ENCODE assay signal across 15 cellular contexts in genomic region chr21:46509760-46510159, GRCh38. TPM values are rescaled to one million over a fixed set of nuclear protein-coding genes. Genes with fewer than 3 reads are reported as not detected.
DNase-seq lines count a peak whose midpoint lies in the region; ATAC-seq, FAIRE-seq and TF ChIP-seq lines count a peak whose summit lies in the region.
"Had no signal": no experiment of that assay in that cellular context is flagged by ENCODE, and none has a peak within 500 bp of the region (broad histone marks: within the 10 kb centered on the region; RNA-seq: fewer than 3 reads in every experiment).

No MANE protein-coding gene starts in this region.

- H3K4me2 ChIP-seq in A549 (peak overlapping the region; percentile 58; the same call in 2 of the 3 replicates), IMR-90 (ENCODE audit: low read depth, low read length) (no peak overlapping the region), mesendoderm (ENCODE audit: low read length) (no peak overlapping the region), neural progenitor cell (no peak overlapping the region)

- no peaks in the 10 kb centered on the region for H3K27me3 Mint-ChIP-seq in neural progenitor cell (ENCODE audit: insufficient read depth, low read depth)
- no peaks in the 10 kb centered on the region for H3K27me3 Mint-ChIP-seq in activated CD4-positive, alpha-beta T cell treated with anti-CD3 and anti-CD28 coated beads, Interleukin-2, amount 10 ng/mL, durations not matched to agents 24 days and 14 days
- H3K27me3 Mint-ChIP-seq: memory B cell had no signal

- TF ChIP-seq CTCF in A549 (IDR thresholded peaks at IDR 0.05) (no peak), IMR-90 (conservative IDR thresholded peaks at IDR 0.05; ENCODE audit: low read depth, low read length) (no peak), neural progenitor cell (IDR thresholded peaks at IDR 0.05) (no peak)

- peaks cover 27% of the 10 kb centered on the region for H3K36me3 ChIP-seq in IMR-90 (ENCODE audit: control insufficient read depth, insufficient read depth, low read length)
- peaks cover 3% of the 10 kb centered on the region for H3K36me3 ChIP-seq in mesendoderm (ENCODE audit: control insufficient read depth, insufficient read depth, low read length)
- H3K36me3 ChIP-seq in neural progenitor cell = peaks cover 8% of the 10 kb centered on the region

- H3K9me3 Mint-ChIP-seq in neural progenitor cell = peaks cover 5% of the 10 kb centered on the region
- no peaks in the 10 kb centered on the region for H3K9me3 Mint-ChIP-seq in activated CD4-positive, alpha-beta T cell treated with anti-CD3 and anti-CD28 coated beads, Interleukin-2, amount 10 ng/mL, durations not matched to agents 24 days and 14 days
- H3K9me3 Mint-ChIP-seq: memory B cell had no signal

- no peak overlapping the region for H3K14ac ChIP-seq in IMR-90 (replicated peaks; ENCODE audit: low read depth, low read length)

- H2AK5ac ChIP-seq in IMR-90 (ENCODE audit: low read depth, low read length) = no peak overlapping the region
- H2AK5ac ChIP-seq in mesendoderm (ENCODE audit: low read length) = no peak overlapping the region

- H4K91ac ChIP-seq in IMR-90 (ENCODE audit: insufficient read depth, low read depth, low read length) = no peak overlapping the region

- TF ChIP-seq POLR2A in A549 (IDR thresholded peaks at IDR 0.05; ENCODE audit: low read length) (no peak), IMR-90 (IDR thresholded peaks at IDR 0.05; ENCODE audit: low read depth, low read length) (no peak)

- no peak overlapping the region for H3K4ac ChIP-seq in IMR-90 (ENCODE audit: low read depth, low read length)
- no peak overlapping the region for H3K4ac ChIP-seq in mesendoderm (ENCODE audit: low read depth, low read length)

- dilution Hi-C loops in IMR-90 (cut with HindIII; ENCODE audit: low sequenced_read_pairs, unreplicated experiment) = no loop called here

- 8% methylated on average over 8 of the region's 8 CpGs for WGBS in A549 (ENCODE audit: missing lambda C conversion rate)
- WGBS in IMR-90 (ENCODE audit: extremely low coverage in 2 of 2, insufficient read length in 1 of 2), 2 experiments = 100% methylated on average over 1 of the region's 8 CpGs; no CpG with 5 or more reads in 1 of the 2 experiments
- WGBS in mesendoderm (ENCODE audit: extremely low coverage, insufficient coverage, low lambda C conversion rate) = no CpG with 5 or more reads among the region's 8 CpGs

- H2AFZ ChIP-seq in IMR-90 (replicated peaks; ENCODE audit: low read length, poor library complexity) (no peak overlapping the region), neural progenitor cell (replicated peaks) (no peak overlapping the region)

- no peak overlapping the region for H3K23ac ChIP-seq in IMR-90 (ENCODE audit: low read depth, low read length)
- H3K23ac ChIP-seq in mesendoderm (ENCODE audit: low read length) = no peak overlapping the region

- POLR2A ChIA-PET in A549 (lab: Yijun Ruan, JAX) = no interaction called here
- POLR2A ChIA-PET in IMR-90 (lab: Charles Lee; ENCODE audit: unreplicated experiment) = no interaction called here

- H2AK9ac ChIP-seq in IMR-90 (replicated peaks; ENCODE audit: low read depth, low read length, poor library complexity) = no peak overlapping the region

- H2BK15ac ChIP-seq in IMR-90 (ENCODE audit: low read depth, low read length) = no peak overlapping the region
- H2BK15ac ChIP-seq in mesendoderm (replicated peaks; ENCODE audit: low read depth) = no peak overlapping the region

- no peaks in the 10 kb centered on the region for H3K4me1 Mint-ChIP-seq in neural progenitor cell
- peaks cover 1% of the 10 kb centered on the region for H3K4me1 Mint-ChIP-seq in activated CD4-positive, alpha-beta T cell treated with anti-CD3 and anti-CD28 coated beads, Interleukin-2, amount 10 ng/mL, durations not matched to agents 24 days and 14 days
- H3K4me1 Mint-ChIP-seq: memory B cell had no signal

- no peak for TF ChIP-seq EP300 in A549 (IDR thresholded peaks at IDR 0.05)

- no peaks in the 10 kb centered on the region for H3K27me3 ChIP-seq in IMR-90 (ENCODE audit: control insufficient read depth, insufficient read depth, low read length)
- H3K27me3 ChIP-seq in mesendoderm (ENCODE audit: insufficient read depth, low read length, poor library complexity) = no peaks in the 10 kb centered on the region
- H3K27me3 ChIP-seq in neural progenitor cell = no peaks in the 10 kb centered on the region
- H3K27me3 ChIP-seq: cardiac muscle cell had no signal

- H3K4me3 Mint-ChIP-seq in neural progenitor cell = no peak overlapping the region
- no peak overlapping the region for H3K4me3 Mint-ChIP-seq in activated CD4-positive, alpha-beta T cell treated with anti-CD3 and anti-CD28 coated beads, Interleukin-2, amount 10 ng/mL, durations not matched to agents 24 days and 14 days
- H3K4me3 Mint-ChIP-seq: memory B cell had no signal

- no peak overlapping the region for H3K56ac ChIP-seq in IMR-90 (ENCODE audit: extremely low read depth, insufficient read depth, low read length)
- no peak overlapping the region for H3K56ac ChIP-seq in mesendoderm (ENCODE audit: low read length)

- no peak overlapping the region for H3K27ac Mint-ChIP-seq in neural progenitor cell
- no peak overlapping the region for H3K27ac Mint-ChIP-seq in activated CD4-positive, alpha-beta T cell treated with anti-CD3 and anti-CD28 coated beads, Interleukin-2, amount 10 ng/mL, durations not matched to agents 24 days and 14 days
- H3K27ac Mint-ChIP-seq: memory B cell had no signal

- H3K9me3 ChIP-seq in A549 (no peaks in the 10 kb centered on the region), IMR-90 (ENCODE audit: control insufficient read depth, insufficient read depth, low read length) (no peaks in the 10 kb centered on the region), neural progenitor cell (ENCODE audit: low read depth) (no peaks in the 10 kb centered on the region)
- H3K9me3 ChIP-seq: psoas muscle had no signal

- no peak overlapping the region for H2BK20ac ChIP-seq in IMR-90 (ENCODE audit: low read depth, low read length)

- no peaks in the 10 kb centered on the region for H4K20me1 ChIP-seq in IMR-90 (ENCODE audit: insufficient read depth, low read length)
- no peaks in the 10 kb centered on the region for H4K20me1 ChIP-seq in neural progenitor cell (ENCODE audit: low read depth)

- TF ChIP-seq RAD21 in A549 (conservative IDR thresholded peaks at IDR 0.05 in 1 of 2, IDR thresholded peaks at IDR 0.05 in 1 of 2) (no peak), IMR-90 (IDR thresholded peaks at IDR 0.05; ENCODE audit: low read length) (no peak)

- no peak overlapping the region for H3K18ac ChIP-seq in IMR-90 (ENCODE audit: low read depth, low read length)
- no peak overlapping the region for H3K18ac ChIP-seq in mesendoderm (ENCODE audit: low read length)

- no peak for FAIRE-seq in A549 (lab: Jason Lieb, UNC)

- in situ Hi-C loops in IMR-90 (cut with MboI; ENCODE audit: low sequenced_read_pairs) = no loop called here

- H3F3A ChIP-seq in neural progenitor cell (ENCODE audit: low read depth) = no peaks in the 10 kb centered on the region

- CTCF ChIA-PET in A549 (lab: Yijun Ruan, JAX) (interaction anchor here (1.8 kb wide), 1 partner anchor 11 kb away, joined by 5 read pairs; no protein-coding TSS in a partner anchor), IMR-90 (lab: Yijun Ruan, JAX) (no interaction called here)

- H4K5ac ChIP-seq in IMR-90 (ENCODE audit: low read depth, low read length) (no peak overlapping the region), mesendoderm (ENCODE audit: low read length) (no peak overlapping the region)

- no peak overlapping the region for H2BK120ac ChIP-seq in IMR-90 (ENCODE audit: low read depth, low read length)
- H2BK120ac ChIP-seq in mesendoderm (ENCODE audit: low read depth, low read length) = no peak overlapping the region

- H3K27ac ChIP-seq in A549 = no peak overlapping the region; a peak in 1 of 6 replicates
- no peak overlapping the region for H3K27ac ChIP-seq in IMR-90 (ENCODE audit: insufficient read depth, low read length)
- no peak overlapping the region for H3K27ac ChIP-seq in mesendoderm (ENCODE audit: low read depth, low read length)
- no peak overlapping the region for H3K27ac ChIP-seq in neural progenitor cell
- H3K27ac ChIP-seq: cardiac muscle cell, psoas muscle had no signal

- no peak overlapping the region for H3K9ac ChIP-seq in IMR-90 (ENCODE audit: low read depth, low read length)
- H3K9ac ChIP-seq in mesendoderm (ENCODE audit: low read length) = no peak overlapping the region
- no peak overlapping the region for H3K9ac ChIP-seq in neural progenitor cell

- H3K36me3 Mint-ChIP-seq in neural progenitor cell = peaks cover 55% of the 10 kb centered on the region
- H3K36me3 Mint-ChIP-seq in activated CD4-positive, alpha-beta T cell treated with anti-CD3 and anti-CD28 coated beads, Interleukin-2, amount 10 ng/mL, durations not matched to agents 24 days and 14 days (ENCODE audit: low read depth) = peaks cover 39% of the 10 kb centered on the region

- H3K4me1 ChIP-seq in A549 = peaks cover 7% of the 10 kb centered on the region; the same call in 1 of the 3 replicates
- peaks cover 2% of the 10 kb centered on the region; the same call in 1 of the 2 replicates for H3K4me1 ChIP-seq in IMR-90 (ENCODE audit: control insufficient read depth, insufficient read depth, low read length)
- no peaks in the 10 kb centered on the region for H3K4me1 ChIP-seq in mesendoderm (ENCODE audit: control insufficient read depth, low read depth, low read length)
- H3K4me1 ChIP-seq in neural progenitor cell = no peaks in the 10 kb centered on the region

- H3K4me3 ChIP-seq in A549 (no peak overlapping the region), IMR-90 (ENCODE audit: insufficient read depth, low read depth, low read length) (no peak overlapping the region), mesendoderm (ENCODE audit: low read length) (no peak overlapping the region), neural progenitor cell (no peak overlapping the region)
- H3K4me3 ChIP-seq: cardiac muscle cell, psoas muscle had no signal

- H3K79me1 ChIP-seq in IMR-90 (ENCODE audit: low read depth in 1 of 2, low read length in 2 of 2) (peaks cover 0 to 1% of the 10 kb centered on the region in 2 experiments; a peak in 3 of 4 replicates), mesendoderm (ENCODE audit: low read length) (no peaks in the 10 kb centered on the region)

- intact Hi-C loops in IMR-90 (cut with micrococcal nuclease) = no loop called here
- intact Hi-C loops in activated CD4-positive, alpha-beta T cell treated with anti-CD3 and anti-CD28 coated beads, Interleukin-2, amount 10 ng/mL, durations not matched to agents 24 days and 14 days (cut with micrococcal nuclease) = no loop called here

- peaks cover 3% of the 10 kb centered on the region for H3K9me1 ChIP-seq in IMR-90 (ENCODE audit: insufficient read depth, low read length)

- H4K8ac ChIP-seq in IMR-90 (ENCODE audit: low read depth in 2 of 2, low read length in 2 of 2) (no peak overlapping the region), mesendoderm (ENCODE audit: low read depth, low read length) (no peak overlapping the region)

- H2BK5ac ChIP-seq in IMR-90 (ENCODE audit: low read depth, low read length, poor library complexity, severe bottlenecking) = no peak overlapping the region
- no peak overlapping the region for H2BK5ac ChIP-seq in mesendoderm (ENCODE audit: low read length)

- H3K79me2 ChIP-seq in mesendoderm (ENCODE audit: control insufficient read depth, insufficient read depth, low read length) (no peaks in the 10 kb centered on the region), neural progenitor cell (ENCODE audit: low read depth) (no peaks in the 10 kb centered on the region)

- ATAC-seq in A549 (peak in 1 of 2 experiments; percentile 59; a peak in 3 of 6 replicates), IMR-90 (ENCODE audit: low read depth) (peak; percentile 72)
- ATAC-seq: psoas muscle had no signal

- peak; percentile 25 to 44 for DNase-seq in A549 (ENCODE audit: low read depth in 1 of 2, low spot score in 1 of 2)
- DNase-seq in IMR-90 = peak; percentile 81
- peak; percentile 75 for DNase-seq in astrocyte of the hippocampus (ENCODE audit: low read depth, low spot score)
- peak; percentile 11 for DNase-seq in kidney tubule cell (ENCODE audit: low spot score)
- no peak for DNase-seq in mesendoderm
- no peak for DNase-seq in neural progenitor cell (ENCODE audit: low spot score)
- no peak for DNase-seq in activated gamma-delta T cell treated with Interleukin-2 at 50 U/mL for 16 hours
- no peak for DNase-seq in activated CD4-positive, alpha-beta T cell treated with anti-CD3 and anti-CD28 coated beads, Interleukin-2, amount 10 ng/mL, durations not matched to agents 24 days and 14 days
- DNase-seq: activated CD4-positive, CD25-positive, alpha-beta regulatory T cell; NCI-H187; OCI-M1; psoas muscle; substantia nigra had no signal

- BruUV-seq in IMR-90 (replicated peaks; lab: Mats Ljungman, UMichigan) = no TSS peak

RNA-seq across cellular contexts. Expression of gene DIP2A, which starts 51.1 kb away (rescaled TPM):
- polyA plus RNA-seq in A549 (2011; rRNA removed) = 18.0 and 18.4 TPM in 2 replicates
- 17.6 and 19.8 TPM in 2 replicates for polyA plus RNA-seq in A549 (2012; cell fraction: cytosol; rRNA removed)
- 39.4 and 46.3 TPM in 2 replicates for polyA plus RNA-seq in A549 (2012; cell fraction: nucleus; rRNA removed)
- 12.1 to 13.8 TPM (median 13.3 TPM) in 3 replicates for polyA plus RNA-seq in A549 (2017; fragmentation: RNase III; extraction: RNeasy Plus Mini Kit Qiagen cat#74134 plus additional on column Dnase treatment)
- 24.0 and 25.7 TPM in 2 replicates for polyA minus RNA-seq in A549 (2011; rRNA and poly(A)+ RNA removed)
- total RNA-seq in IMR-90 (2012; rRNA removed) = 17.9 and 19.4 TPM in 2 replicates
- 22.7 and 24.3 TPM in 2 replicates for polyA plus RNA-seq in IMR-90 (2012; rRNA removed)
- polyA plus RNA-seq in IMR-90 (2012; cell fraction: cytosol; rRNA removed) = 10.6 and 14.5 TPM in 2 replicates
- polyA plus RNA-seq in IMR-90 (2012; cell fraction: nucleus; rRNA removed; ENCODE audit: low replicate concordance) = 83.5 and 90.7 TPM in 2 replicates
- polyA plus RNA-seq in mesendoderm (2013, experiment 1 of 2) = 8.4 TPM
- 8.3 TPM for polyA plus RNA-seq in mesendoderm (2013, experiment 2 of 2)
- 50.7 and 54.1 TPM in 2 replicates for total RNA-seq in neural progenitor cell (ENCODE audit: low replicate concordance)
- 30.5 and 31.3 TPM in 2 replicates for total RNA-seq in activated CD4-positive, alpha-beta T cell treated with anti-CD3 and anti-CD28 coated beads, Interleukin-2, amount 10 ng/mL, durations not matched to agents 24 days and 14 days

Comparison
In these comparisons a context has a peak if more than half of its experiments do, and no peak if none do; other contexts are left out.
1. DNase-seq: peak in A549 (2 of 2), IMR-90 (single experiment), astrocyte of the hippocampus (single experiment) and kidney tubule cell (single experiment); none in mesendoderm (single experiment), neural progenitor cell (single experiment), activated gamma-delta T cell treated with Interleukin-2 at 50 U/mL for 16 hours (single experiment) and activated CD4-positive, alpha-beta T cell treated with anti-CD3 and anti-CD28 coated beads, Interleukin-2, amount 10 ng/mL, durations not matched to agents 24 days and 14 days (single experiment).